Comparison of ENCODE assay signal across 30 cellular contexts in the genomic region with DNA sequence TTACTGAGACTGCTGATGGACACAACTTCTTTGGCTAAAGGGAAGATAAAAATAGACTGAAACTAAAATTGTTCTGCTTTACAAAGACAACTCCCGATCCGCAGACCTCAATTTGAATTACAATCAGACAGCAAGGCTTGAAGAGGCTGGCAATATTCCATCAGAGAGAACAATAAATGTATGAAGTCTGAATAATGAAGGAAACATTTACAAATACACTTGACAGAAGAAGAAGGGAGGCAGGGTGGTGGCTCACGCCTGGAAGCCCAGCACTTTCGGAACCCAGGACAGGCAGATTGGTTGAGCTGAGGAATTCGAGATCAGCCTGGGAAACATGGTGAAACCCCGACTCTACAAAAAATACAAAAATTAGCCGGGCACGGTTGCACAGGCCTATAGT. TPM values are rescaled to one million over a fixed set of nuclear protein-coding genes. Genes with fewer than 3 reads are reported as not detected.
"Had no signal": no experiment of that assay in that cellular context is flagged by ENCODE, and none has a peak within 500 bp of the region (broad histone marks: within the 10 kb centered on the region; RNA-seq: fewer than 3 reads in every experiment).

No MANE protein-coding gene starts in this region.

- H3K79me2 ChIP-seq: hepatocyte had no signal

- H3K4me3 ChIP-seq: hepatocyte, lung, spleen, testis, transverse colon had no signal

- FAIRE-seq: colon, kidney had no signal

- H3K4me1 ChIP-seq: spleen, testis, transverse colon had no signal

- H3K27ac ChIP-seq: hepatocyte, neutrophil, spleen, testis, transverse colon had no signal

- ATAC-seq: left cardiac atrium; left ventricle myocardium superior; naive thymus-derived CD8-positive, alpha-beta T cell; sciatic nerve; stimulated activated memory B cell treated with anti-CD40 and anti-IgM and Interleukin-4, amounts not matched to agents 10 μg/mL and 1 μg/mL and 100 μg/mL, for 72 hours; stimulated activated naive CD8-positive, alpha-beta T cell treated with anti-CD3 and anti-CD28 coated beads, Interleukin-15, amount 100 ng/mL, for 72 hours had no signal

- H3K36me3 ChIP-seq: neutrophil, spleen, transverse colon had no signal

- H3K27me3 ChIP-seq: hepatocyte, neutrophil, testis, transverse colon had no signal

- H3K4me2 ChIP-seq: hepatocyte had no signal

- H2AFZ ChIP-seq: hepatocyte had no signal

- H3K9me3 ChIP-seq: neutrophil, spleen, testis, transverse colon had no signal

- DNase-seq: effector CD4-positive, alpha-beta T cell; endodermal cell; foreskin melanocyte; head of caudate nucleus; kidney; left cardiac atrium; left ventricle myocardium superior; mesenchymal stem cell; naive thymus-derived CD8-positive, alpha-beta T cell; posterior cingulate gyrus; spleen; stimulated activated CD4-positive, alpha-beta T cell treated with anti-CD3 and anti-CD28 coated beads, Interleukin-15, amount 100 ng/mL, for 24 hours; stimulated activated CD4-positive, alpha-beta T cell treated with anti-CD3 and anti-CD28 coated beads, Interleukin-1b, Interleukin-23, amount 100 ng/mL, for 48 hours; stimulated activated CD4-positive, alpha-beta T cell treated with anti-CD3 and anti-CD28 coated beads, Interleukin-4, amount 100 ng/mL, for 24 hours; stimulated activated naive CD8-positive, alpha-beta T cell treated with anti-CD3 and anti-CD28 coated beads, Interleukin-15, amount 100 ng/mL, for 72 hours; testis; transverse colon had no signal

RNA-seq across cellular contexts. Expression of gene ODF4, which starts 14.6 kb away (rescaled TPM):
- total RNA-seq: endodermal cell; hepatocyte; kidney; left cardiac atrium; left ventricle myocardium superior; lung; mononuclear cell; naive thymus-derived CD8-positive, alpha-beta T cell; osteocyte; pulmonary artery endothelial cell; sciatic nerve; skeletal muscle tissue; spleen; subcutaneous adipose tissue; transverse colon; ureter had no signal
- polyA plus RNA-seq: hepatocyte; lung; naive thymus-derived CD8-positive, alpha-beta T cell; neural cell; spleen had no signal

RNA-seq across cellular contexts. Expression of gene RNF222, which starts 43.4 kb away (rescaled TPM):
- total RNA-seq: endodermal cell, hepatocyte, kidney, left cardiac atrium, left ventricle myocardium superior, lung, osteocyte, pulmonary artery endothelial cell, sciatic nerve, skeletal muscle tissue, spleen, subcutaneous adipose tissue, transverse colon, ureter had no signal
- polyA plus RNA-seq: hepatocyte, lung, neural cell had no signal

RNA-seq across cellular contexts. Expression of gene ARHGEF15, which starts 44.2 kb away (rescaled TPM):
- total RNA-seq: mononuclear cell; naive thymus-derived CD8-positive, alpha-beta T cell; osteocyte had no signal
- polyA plus RNA-seq: hepatocyte; naive thymus-derived CD8-positive, alpha-beta T cell had no signal
